33 cellular contexts compared by ENCODE assay signal in the genomic region with DNA sequence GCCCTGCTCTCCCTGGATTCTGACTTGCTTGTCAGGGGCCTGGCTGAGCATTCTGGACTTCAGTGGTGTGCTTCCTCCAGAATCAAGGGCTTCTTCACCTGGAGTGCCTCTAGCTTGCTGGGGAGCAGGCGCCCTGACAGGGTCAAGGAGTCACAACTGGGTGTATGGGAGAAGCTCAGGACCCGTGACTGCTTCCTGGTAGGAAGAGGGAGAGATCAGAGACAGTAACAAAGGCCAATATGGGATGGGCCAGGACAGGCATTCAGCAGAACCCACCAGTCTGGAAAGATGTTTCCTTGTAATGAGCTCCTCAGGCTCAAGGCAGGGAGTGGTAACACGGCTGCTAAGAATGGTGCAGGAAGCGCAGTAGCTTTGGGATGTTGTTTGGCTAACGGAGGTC.
"Had no signal": no experiment of that assay in that cellular context is flagged by ENCODE, and none has a peak within 500 bp of the region (broad histone marks: within the 10 kb centered on the region; RNA-seq: fewer than 3 reads in every experiment).

No MANE protein-coding gene starts in this region.

- H3K27me3 ChIP-seq: MG63 had no signal

- H3K4me3 ChIP-seq: MG63 had no signal

- H3K36me3 ChIP-seq: MG63 had no signal

- DNase-seq: Karpas-422, Kasumi-1, MG63, MM.1S, MV-4-11, NCI-H1048, NCI-H1092, NCI-H1092 treated with DMSO at 0.1 percent for 48 hours, NCI-H1105, NCI-H1105 treated with DMSO at 0.1 percent for 48 hours, NCI-H1417, NCI-H1417 treated with DMSO at 0.1 percent for 48 hours, NCI-H1436, NCI-H1436 treated with DMSO at 0.1 percent for 48 hours, NCI-H146, NCI-H1694, NCI-H1694 treated with DMSO at 0.1 percent for 48 hours, NCI-H187, NCI-H187 treated with DMSO at 0.1 percent for 48 hours, NCI-H1930, NCI-H2029, NCI-H2029 treated with DMSO at 0.1 percent for 48 hours, NCI-H2081, NCI-H2081 treated with DMSO at 0.1 percent for 48 hours, NCI-H2107, NCI-H2171, NCI-H2227 treated with DMSO at 0.1 percent for 48 hours, NCI-H226, NCI-H345, NCI-H446, NCI-H446 treated with DMSO at 0.1 percent for 48 hours, NCI-H510A, NCI-H510A treated with DMSO at 0.1 percent for 48 hours had no signal

- H3K9me3 ChIP-seq: MG63 had no signal
